ENCODE assay signal across 10 cellular contexts in the genomic region with DNA sequence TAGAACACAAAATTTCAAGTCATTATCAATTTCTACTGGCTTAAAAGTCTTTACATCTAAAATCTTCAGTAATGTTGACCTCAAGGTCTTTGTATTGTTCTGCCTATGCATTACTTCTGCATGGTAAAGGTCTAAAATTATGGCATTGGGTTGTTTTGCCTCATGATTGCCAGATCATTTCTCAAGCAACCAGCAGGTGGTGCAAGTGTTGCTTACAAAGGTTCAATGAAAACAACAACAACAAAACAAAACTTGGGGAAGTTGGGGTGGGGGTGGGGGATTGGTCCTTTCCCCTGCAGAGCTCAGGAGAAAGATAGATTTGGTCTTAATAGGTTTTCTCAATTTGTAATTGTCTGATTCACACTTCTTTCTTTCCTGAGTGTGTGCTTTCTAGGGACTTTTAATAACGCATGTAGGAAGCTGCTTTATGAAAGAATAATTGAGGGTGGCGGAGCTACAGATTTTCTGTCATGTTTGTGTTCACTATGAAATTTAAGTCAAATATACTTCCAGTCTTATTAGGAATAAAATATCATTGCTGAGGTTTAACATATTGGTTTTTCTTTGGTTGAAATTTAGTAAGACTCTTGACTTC.
A peak's percentile ranks its signal among the peaks of the same experiment; 100 is the strongest.
DNase-seq lines count a peak whose midpoint lies in the region; TF ChIP-seq lines count a peak whose summit lies in the region.
"Had no signal": no experiment of that assay in that cellular context is flagged by ENCODE, and none has a peak within 500 bp of the region (broad histone marks: within the 10 kb centered on the region; RNA-seq: fewer than 3 reads in every experiment).

No MANE protein-coding gene starts in this region.

- no peaks in the 10 kb centered on the region for H3K9me3 Mint-ChIP-seq in HFFc6
- no peaks in the 10 kb centered on the region for H3K9me3 Mint-ChIP-seq in activated CD4-positive, alpha-beta T cell treated with anti-CD3 and anti-CD28 coated beads, Interleukin-2, amount 10 ng/mL, durations not matched to agents 7 days and 5 days
- H3K9me3 Mint-ChIP-seq: IgD-negative memory B cell had no signal

- no peaks in the 10 kb centered on the region for H3K27me3 Mint-ChIP-seq in HFFc6 (ENCODE audit: insufficient read depth)
- H3K27me3 Mint-ChIP-seq in activated CD4-positive, alpha-beta T cell treated with anti-CD3 and anti-CD28 coated beads, Interleukin-2, amount 10 ng/mL, durations not matched to agents 7 days and 5 days = no peaks in the 10 kb centered on the region

- CTCF ChIA-PET in activated CD4-positive, alpha-beta T cell treated with anti-CD3 and anti-CD28 coated beads, Interleukin-2, amount 10 ng/mL, durations not matched to agents 7 days and 5 days (lab: Charles Lee) = no interaction called here

- H3K36me3 Mint-ChIP-seq in HFFc6 (ENCODE audit: low read depth) = no peaks in the 10 kb centered on the region
- no peaks in the 10 kb centered on the region for H3K36me3 Mint-ChIP-seq in activated CD4-positive, alpha-beta T cell treated with anti-CD3 and anti-CD28 coated beads, Interleukin-2, amount 10 ng/mL, durations not matched to agents 7 days and 5 days (ENCODE audit: low read depth)
- H3K36me3 Mint-ChIP-seq: IgD-negative memory B cell had no signal

- POLR2A ChIA-PET in activated CD4-positive, alpha-beta T cell treated with anti-CD3 and anti-CD28 coated beads, Interleukin-2, amount 10 ng/mL, durations not matched to agents 7 days and 5 days (lab: Charles Lee) = no interaction called here

- no peak overlapping the region for H3K4me3 Mint-ChIP-seq in HFFc6
- H3K4me3 Mint-ChIP-seq in activated CD4-positive, alpha-beta T cell treated with anti-CD3 and anti-CD28 coated beads, Interleukin-2, amount 10 ng/mL, durations not matched to agents 7 days and 5 days = no peak overlapping the region
- H3K4me3 Mint-ChIP-seq: IgD-negative memory B cell had no signal

- peak; percentile 1 for DNase-seq in D341Med (ENCODE audit: low spot score)
- peak; percentile 0 for DNase-seq in HFFc6
- DNase-seq in amygdala (lab: John Stamatoyannopoulos, UW) = peak in 29 of 56 donors; percentile 0 to 54 (median 1)
- DNase-seq in left kidney (ENCODE audit: low read depth, low spot score) = peak; percentile 3
- DNase-seq in NCI-H2107 (lab: John Stamatoyannopoulos, UW) = no peak
- DNase-seq in stimulated activated naive CD4-positive, alpha-beta T cell treated with Interleukin-2 at 50 U/mL for 16 hours (lab: John Stamatoyannopoulos, UW) = no peak
- no peak for DNase-seq in stimulated activated CD4-positive, alpha-beta T cell treated with anti-CD3 and anti-CD28 coated beads, Interleukin-4, amount 100 ng/mL, for 4 hours
- no peak for DNase-seq in activated CD4-positive, alpha-beta T cell treated with anti-CD3 and anti-CD28 coated beads, Interleukin-2, amount 10 ng/mL, durations not matched to agents 7 days and 5 days
- DNase-seq: effector CD8-positive, alpha-beta T cell had no signal

- peak; percentile 58 for TF ChIP-seq CTCF in HFFc6 (IDR thresholded peaks at IDR 0.05)

- no peak overlapping the region for H3K27ac Mint-ChIP-seq in HFFc6
- H3K27ac Mint-ChIP-seq in activated CD4-positive, alpha-beta T cell treated with anti-CD3 and anti-CD28 coated beads, Interleukin-2, amount 10 ng/mL, durations not matched to agents 7 days and 5 days = no peak overlapping the region
- H3K27ac Mint-ChIP-seq: IgD-negative memory B cell had no signal

- no peaks in the 10 kb centered on the region for H3K4me1 Mint-ChIP-seq in HFFc6 (ENCODE audit: low read depth)
- H3K4me1 Mint-ChIP-seq in activated CD4-positive, alpha-beta T cell treated with anti-CD3 and anti-CD28 coated beads, Interleukin-2, amount 10 ng/mL, durations not matched to agents 7 days and 5 days = no peaks in the 10 kb centered on the region
- H3K4me1 Mint-ChIP-seq: IgD-negative memory B cell had no signal

Comparison
In these comparisons a context has a peak if more than half of its experiments do, and no peak if none do; other contexts are left out.
1. DNase-seq: peak in D341Med (single experiment), HFFc6 (single experiment), amygdala (29 of 56) and left kidney (single experiment); none in NCI-H2107 (single experiment), stimulated activated naive CD4-positive, alpha-beta T cell treated with Interleukin-2 at 50 U/mL for 16 hours (single experiment), stimulated activated CD4-positive, alpha-beta T cell treated with anti-CD3 and anti-CD28 coated beads, Interleukin-4, amount 100 ng/mL, for 4 hours (0 of 2) and activated CD4-positive, alpha-beta T cell treated with anti-CD3 and anti-CD28 coated beads, Interleukin-2, amount 10 ng/mL, durations not matched to agents 7 days and 5 days (single experiment).